Comparison of ENCODE assay signal across 10 cellular contexts in the genomic region with DNA sequence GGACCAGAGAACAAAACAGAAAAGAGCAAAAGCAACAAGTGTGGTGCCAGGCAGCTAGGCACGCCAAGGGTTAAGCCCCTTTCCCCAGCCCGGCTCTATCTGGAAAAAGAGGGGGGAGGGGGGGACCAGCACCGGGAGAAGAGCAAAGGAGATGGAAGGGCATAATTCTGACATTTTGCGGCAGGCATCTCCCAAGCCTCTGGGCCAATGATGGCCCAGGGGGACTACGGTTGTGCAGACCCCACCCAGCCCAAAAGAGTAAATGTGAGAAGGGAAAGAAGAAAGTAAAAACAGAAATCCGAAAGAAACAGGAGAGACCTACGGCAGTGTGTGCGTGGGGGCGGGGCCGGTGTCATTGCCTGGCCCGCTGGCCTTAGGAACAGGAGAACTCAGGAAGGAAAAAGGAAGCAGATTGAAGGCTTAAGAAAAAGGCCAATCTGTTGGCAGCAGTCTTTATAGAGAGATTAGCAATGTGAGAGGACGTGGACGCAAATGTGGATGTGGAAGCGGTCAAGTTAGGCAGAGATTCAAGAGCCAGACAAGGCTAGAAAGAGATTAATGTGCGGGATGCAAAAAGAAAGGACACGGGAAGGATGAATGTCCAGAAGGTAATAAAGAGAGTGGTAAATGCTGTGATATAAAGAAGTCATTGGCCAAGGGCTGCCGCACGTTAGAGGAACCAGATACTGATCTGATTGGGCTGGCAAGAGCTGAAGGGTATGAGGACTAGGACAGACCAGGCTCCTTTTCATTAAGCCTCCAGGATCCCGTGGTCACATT. TPM values are rescaled to one million over a fixed set of nuclear protein-coding genes. Genes with fewer than 3 reads are reported as not detected.
DNase-seq lines count a peak whose midpoint lies in the region; ATAC-seq, FAIRE-seq and TF ChIP-seq lines count a peak whose summit lies in the region.
"Had no signal": no experiment of that assay in that cellular context is flagged by ENCODE, and none has a peak within 500 bp of the region (broad histone marks: within the 10 kb centered on the region; RNA-seq: fewer than 3 reads in every experiment).

No MANE protein-coding gene starts in this region.

- H2BK120ac ChIP-seq in mesenchymal stem cell (ENCODE audit: low read depth, low read length): no peak overlapping the region

- H3K14ac ChIP-seq in mesenchymal stem cell (ENCODE audit: low read length in 2 of 2): no peak overlapping the region

- peaks cover 6 to 8% of the 10 kb centered on the region in 2 donors for H3K9me3 Mint-ChIP-seq in stimulated activated naive CD8-positive, alpha-beta T cell treated with anti-CD3 and anti-CD28 coated beads, Interleukin-15, amount 100 ng/mL, for 72 hours
- H3K9me3 Mint-ChIP-seq: T-helper 1 cell treated with Interleukin-12 subunit alpha and Interleukin-12 subunit beta and Interleukin-4 antibody, amounts not matched to agents 30 μg/mL and 1 μg/mL, for 36 hours had no signal

- TF ChIP-seq POLR2A in endothelial cell of umbilical vein (IDR thresholded peaks at IDR 0.05; ENCODE audit: low read depth, low read length) (no peak), transverse colon (IDR thresholded peaks at IDR 0.05) (no peak)

- no peak overlapping the region for H2AK5ac ChIP-seq in mesenchymal stem cell (ENCODE audit: low read length, severe bottlenecking)

- no peak overlapping the region for H3K4me3 Mint-ChIP-seq in stimulated activated naive CD8-positive, alpha-beta T cell treated with anti-CD3 and anti-CD28 coated beads, Interleukin-15, amount 100 ng/mL, for 72 hours
- H3K4me3 Mint-ChIP-seq: T-helper 1 cell treated with Interleukin-12 subunit alpha and Interleukin-12 subunit beta and Interleukin-4 antibody, amounts not matched to agents 30 μg/mL and 1 μg/mL, for 36 hours had no signal

- CTCF ChIA-PET in endothelial cell of umbilical vein (lab: Charles Lee): interaction anchor here (1.0 to 1.2 kb wide), 2 partner anchors 32 to 63 kb away, joined by 3 read pairs; no protein-coding TSS in a partner anchor

- H3K27me3 ChIP-seq in endothelial cell of umbilical vein (ENCODE audit: control insufficient read depth in 2 of 2, insufficient read depth in 2 of 2, low read length in 2 of 2) (peaks cover 18 to 23% of the 10 kb centered on the region in 2 experiments), mesenchymal stem cell (ENCODE audit: control insufficient read depth in 1 of 2, insufficient read depth in 1 of 2, low read length in 2 of 2) (peaks cover 0 to 49% of the 10 kb centered on the region in 2 experiments), transverse colon (peaks cover 6% of the 10 kb centered on the region)
- H3K27me3 ChIP-seq: MG63 had no signal

- DNase-seq in NCI-H524 (lab: John Stamatoyannopoulos, UW): peak; percentile 57 to 92
- DNase-seq in endothelial cell of umbilical vein (ENCODE audit: low read depth, low spot score): peak; percentile 66
- no peak for DNase-seq in mesenchymal stem cell
- no peak for DNase-seq in transverse colon
- no peak for DNase-seq in stimulated activated naive CD8-positive, alpha-beta T cell treated with anti-CD3 and anti-CD28 coated beads, Interleukin-15, amount 100 ng/mL, for 72 hours
- DNase-seq: activated naive CD4-positive, alpha-beta T cell treated with anti-CD3 and anti-CD28 coated beads, Interleukin-2, amount 50 U/mL, for 16 hours; MG63 had no signal

- in situ Hi-C loops in transverse colon (cut with MboI; ENCODE audit: low pct_ligation_motif_present in 1 of 4, low pct_unique_long_range_greater_than_20kb in 1 of 4, low sequenced_read_pairs in 3 of 4): no loop called here

- dilution Hi-C loops in endothelial cell of umbilical vein (cut with MboI; ENCODE audit: extremely low pct_ligation_motif_present, low sequenced_read_pairs): no loop called here

- H4K91ac ChIP-seq in mesenchymal stem cell (ENCODE audit: low read length): no peak overlapping the region

- POLR2A ChIA-PET in endothelial cell of umbilical vein (lab: Charles Lee): no interaction called here

- H2BK15ac ChIP-seq in mesenchymal stem cell (ENCODE audit: low read depth, poor library complexity, severe bottlenecking): no peak overlapping the region

- no peaks in the 10 kb centered on the region for H3K9me1 ChIP-seq in endothelial cell of umbilical vein (replicated peaks; ENCODE audit: control insufficient read depth, extremely low read depth, insufficient read depth, low read length)

- H3K79me1 ChIP-seq in mesenchymal stem cell (replicated peaks; ENCODE audit: low read length, poor library complexity, severe bottlenecking): no peaks in the 10 kb centered on the region

- no peak overlapping the region for H3K23ac ChIP-seq in mesenchymal stem cell (ENCODE audit: low read length in 2 of 2)

- H2AFZ ChIP-seq in endothelial cell of umbilical vein (ENCODE audit: low read depth, low read length) (no peak overlapping the region), mesenchymal stem cell (ENCODE audit: low read depth, low read length) (no peak overlapping the region)

- no peaks in the 10 kb centered on the region for H3K4me1 ChIP-seq in endothelial cell of umbilical vein (ENCODE audit: control insufficient read depth, extremely low read depth, insufficient read depth, low read length)
- H3K4me1 ChIP-seq in mesenchymal stem cell (ENCODE audit: control insufficient read depth, insufficient read depth, low read depth, low read length): no peaks in the 10 kb centered on the region
- H3K4me1 ChIP-seq in transverse colon: peaks cover 6 to 20% (median 9%) of the 10 kb centered on the region in 4 donors

- FAIRE-seq in endothelial cell of umbilical vein (lab: Jason Lieb, UNC): peak; percentile 12

- no peak overlapping the region for H3K27ac Mint-ChIP-seq in stimulated activated naive CD8-positive, alpha-beta T cell treated with anti-CD3 and anti-CD28 coated beads, Interleukin-15, amount 100 ng/mL, for 72 hours
- H3K27ac Mint-ChIP-seq: T-helper 1 cell treated with Interleukin-12 subunit alpha and Interleukin-12 subunit beta and Interleukin-4 antibody, amounts not matched to agents 30 μg/mL and 1 μg/mL, for 36 hours had no signal

- no peak overlapping the region for H3K18ac ChIP-seq in mesenchymal stem cell (ENCODE audit: low read depth in 1 of 2, low read length in 2 of 2)

- 57% methylated on average over 19 of the region's 19 CpGs for WGBS in mesenchymal stem cell
- 15 to 23% methylated on average over 17 to 19 of the region's 19 CpGs for WGBS in transverse colon (ENCODE audit: low coverage in 1 of 2), 2 donors

- BruUV-seq in endothelial cell of umbilical vein (replicated peaks; lab: Mats Ljungman, UMichigan): no TSS peak

- TF ChIP-seq EP300 in transverse colon (IDR thresholded peaks at IDR 0.05; ENCODE audit: low read depth): no peak

- H2BK5ac ChIP-seq in mesenchymal stem cell (ENCODE audit: low read depth, low read length, poor library complexity, severe bottlenecking): no peak overlapping the region

- no peaks in the 10 kb centered on the region for H3K79me2 ChIP-seq in endothelial cell of umbilical vein (ENCODE audit: control insufficient read depth, insufficient read depth, low read length)

- no peaks in the 10 kb centered on the region for H3K4me1 Mint-ChIP-seq in stimulated activated naive CD8-positive, alpha-beta T cell treated with anti-CD3 and anti-CD28 coated beads, Interleukin-15, amount 100 ng/mL, for 72 hours

- H3K36me3 ChIP-seq in endothelial cell of umbilical vein (ENCODE audit: control insufficient read depth in 2 of 2, extremely low read depth in 1 of 2, insufficient read depth in 2 of 2, low read length in 2 of 2) (no peaks in the 10 kb centered on the region), mesenchymal stem cell (ENCODE audit: control insufficient read depth in 1 of 2, insufficient read depth in 2 of 2, low read depth in 1 of 2, low read length in 2 of 2) (no peaks in the 10 kb centered on the region), transverse colon (no peaks in the 10 kb centered on the region)
- H3K36me3 ChIP-seq: MG63 had no signal

- intact Hi-C loops in endothelial cell of umbilical vein (cut with micrococcal nuclease): no loop called here
- intact Hi-C loops in transverse colon (cut with DNase I; ENCODE audit: low total_unique reads): no loop called here

- H3K4me3 ChIP-seq in endothelial cell of umbilical vein (replicated peaks in 1 of 3; ENCODE audit: insufficient read depth in 1 of 3, low read depth in 1 of 3, low read length in 3 of 3) (no peak overlapping the region), mesenchymal stem cell (ENCODE audit: insufficient read depth in 1 of 2, low read depth in 1 of 2, low read length in 2 of 2) (peak overlapping the region in 1 of 2 experiments; percentile 54), transverse colon (peak overlapping the region in 3 of 4 donors; percentile 19 to 38 (median 24))
- H3K4me3 ChIP-seq: MG63 had no signal

- no peaks in the 10 kb centered on the region for H4K20me1 ChIP-seq in endothelial cell of umbilical vein (replicated peaks; ENCODE audit: control insufficient read depth, extremely low read depth, insufficient read depth, low read length)

- no peak overlapping the region for H4K8ac ChIP-seq in mesenchymal stem cell (ENCODE audit: low read length)

- no peak for TF ChIP-seq CTCF in endothelial cell of umbilical vein (IDR thresholded peaks at IDR 0.05; ENCODE audit: extremely low read depth in 1 of 2, insufficient read depth in 1 of 2, low read depth in 1 of 2, low read length in 2 of 2)
- TF ChIP-seq CTCF in transverse colon (IDR thresholded peaks at IDR 0.05): no peak

- H3K27ac ChIP-seq in endothelial cell of umbilical vein (ENCODE audit: insufficient read depth, low read depth, low read length) (no peak overlapping the region), mesenchymal stem cell (ENCODE audit: low read length, poor library complexity, severe bottlenecking) (no peak overlapping the region), transverse colon (peak overlapping the region in 1 of 4 donors; percentile 46)

- peaks cover 10% of the 10 kb centered on the region for H3K27me3 Mint-ChIP-seq in stimulated activated naive CD8-positive, alpha-beta T cell treated with anti-CD3 and anti-CD28 coated beads, Interleukin-15, amount 100 ng/mL, for 72 hours

- ATAC-seq in stimulated activated naive CD8-positive, alpha-beta T cell treated with anti-CD3 and anti-CD28 coated beads, Interleukin-15, amount 100 ng/mL, for 72 hours: no peak
- ATAC-seq in HG03378 (IDR thresholded peaks at IDR 0.05; ENCODE audit: unreplicated experiment) (no peak), GM21825 (IDR thresholded peaks at IDR 0.05; ENCODE audit: unreplicated experiment) (no peak)

- no peak overlapping the region for H2BK12ac ChIP-seq in mesenchymal stem cell (ENCODE audit: low read length in 2 of 2)

- no peak overlapping the region for H3K9ac ChIP-seq in endothelial cell of umbilical vein (replicated peaks; ENCODE audit: extremely low read depth, insufficient read depth, low read length)
- H3K9ac ChIP-seq in mesenchymal stem cell (ENCODE audit: low read length): peak overlapping the region; percentile 27

- H3K9me3 ChIP-seq in endothelial cell of umbilical vein (replicated peaks; ENCODE audit: control insufficient read depth, insufficient read depth, low read length) (no peaks in the 10 kb centered on the region), mesenchymal stem cell (ENCODE audit: control insufficient read depth, low read length) (no peaks in the 10 kb centered on the region), transverse colon (no peaks in the 10 kb centered on the region)
- H3K9me3 ChIP-seq: MG63 had no signal

- peak overlapping the region; percentile 0 for H3K4me2 ChIP-seq in endothelial cell of umbilical vein (ENCODE audit: insufficient read depth, low read length)
- no peak overlapping the region for H3K4me2 ChIP-seq in mesenchymal stem cell (ENCODE audit: low read length, poor library complexity, severe bottlenecking)

- no peak overlapping the region for H3K4ac ChIP-seq in mesenchymal stem cell (ENCODE audit: low read depth in 1 of 2, low read length in 2 of 2)

RNA-seq across cellular contexts. Expression of a gene that starts 59.2 kb away (rescaled TPM):
- total RNA-seq in endothelial cell of umbilical vein: 0.44 TPM in 1 of 2 replicates, not detected in the other
- 0.10 and 0.11 TPM in 2 replicates for polyA plus RNA-seq in endothelial cell of umbilical vein
- 0.10 and 0.13 TPM in 2 replicates for polyA plus RNA-seq in endothelial cell of umbilical vein (2011; cell fraction: cytosol; rRNA removed)
- 0.27 and 0.51 TPM in 2 replicates for polyA plus RNA-seq in endothelial cell of umbilical vein (2011; cell fraction: nucleus; rRNA removed)
- 0.33 TPM in 1 of 2 replicates, not detected in the other for polyA plus RNA-seq in endothelial cell of umbilical vein (2012)
- 0.21 and 0.36 TPM in 2 replicates for polyA minus RNA-seq in endothelial cell of umbilical vein
- 2.5 TPM for polyA minus RNA-seq in endothelial cell of umbilical vein (2011; cell fraction: cytosol; rRNA and poly(A)+ RNA removed)
- 0.24 TPM in 1 of 2 replicates, not detected in the other for polyA minus RNA-seq in endothelial cell of umbilical vein (2011; cell fraction: nucleus; rRNA and poly(A)+ RNA removed)
- polyA plus RNA-seq in mesenchymal stem cell (2013, experiment 1 of 2): 0.08 TPM
- polyA plus RNA-seq in mesenchymal stem cell (2013, experiment 2 of 2): 0.07 TPM
- total RNA-seq in transverse colon: not detected

Comparison
In these comparisons a context has a peak if more than half of its experiments do, and no peak if none do; other contexts are left out.
1. DNase-seq: peak in NCI-H524 (2 of 2) and endothelial cell of umbilical vein (single experiment); none in mesenchymal stem cell (single experiment), transverse colon (single experiment) and stimulated activated naive CD8-positive, alpha-beta T cell treated with anti-CD3 and anti-CD28 coated beads, Interleukin-15, amount 100 ng/mL, for 72 hours (0 of 2).
2. H3K4me3 ChIP-seq: peak in transverse colon (3 of 4); none in endothelial cell of umbilical vein (0 of 3).